Comparison of ENCODE assay signal across 8 cellular contexts in the genomic region with DNA sequence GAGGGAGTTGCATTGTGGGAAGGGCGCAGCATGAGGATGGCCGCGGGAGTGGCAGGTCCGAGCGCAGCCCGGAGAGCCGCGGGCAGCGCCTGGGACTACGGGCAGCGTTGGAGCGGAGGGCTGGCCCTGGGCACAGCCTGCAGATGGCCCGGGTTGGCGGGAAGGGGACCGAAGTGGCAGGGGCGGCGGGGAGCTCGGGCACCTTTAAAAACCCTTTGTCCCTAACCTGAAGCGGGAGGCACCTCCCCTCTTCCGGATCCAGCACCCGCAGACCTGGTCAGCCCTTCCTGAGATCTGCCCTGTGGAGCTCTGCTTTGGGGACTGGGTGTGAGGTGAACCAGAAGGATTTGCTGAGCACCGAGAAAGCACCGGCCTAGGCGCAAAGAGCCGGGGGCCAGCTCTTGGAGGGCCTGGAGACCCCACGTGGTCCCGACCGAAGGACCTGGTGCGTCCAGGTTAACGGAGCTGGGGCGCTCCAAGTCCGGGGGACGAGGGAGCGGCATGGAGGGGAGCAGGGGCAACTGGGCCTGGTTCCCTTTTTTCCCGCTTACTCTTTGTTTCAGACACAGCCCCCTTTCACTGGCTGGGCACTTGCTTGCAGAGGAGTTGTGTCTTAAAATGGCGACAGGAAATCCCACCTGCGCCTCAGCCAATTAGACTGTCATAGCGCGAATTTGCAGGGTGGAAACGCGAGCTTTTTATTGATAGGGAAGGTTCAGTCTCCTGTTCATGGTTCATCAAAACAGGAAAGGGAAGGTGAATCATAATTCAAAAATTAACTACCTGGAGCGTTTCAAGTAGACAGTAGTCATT. TPM values are rescaled to one million over a fixed set of nuclear protein-coding genes. Genes with fewer than 3 reads are reported as not detected.
A peak's percentile ranks its signal among the peaks of the same experiment; 100 is the strongest.
DNase-seq lines count a peak whose midpoint lies in the region; ATAC-seq, FAIRE-seq and TF ChIP-seq lines count a peak whose summit lies in the region.

No MANE protein-coding gene starts in this region.

- H3K9ac ChIP-seq in PC-3 (ENCODE audit: low read length) (peak overlapping the region; percentile 95), skeletal muscle satellite cell (ENCODE audit: low read depth, low read length) (peak overlapping the region; percentile 95)

- POLR2A ChIA-PET in PC-3 (lab: Charles Lee; ENCODE audit: unreplicated experiment): interaction anchor here (0.7 to 1.0 kb wide), 2 partner anchors 69 to 117 kb away, joined by 3 to 14 read pairs; no protein-coding TSS in a partner anchor

- peak; percentile 64 for FAIRE-seq in GM18507 (lab: Jason Lieb, UNC)

- H3K36me3 ChIP-seq in PC-3 (ENCODE audit: low read depth, low read length) (no peaks in the 10 kb centered on the region), skeletal muscle satellite cell (ENCODE audit: insufficient read depth, low read length) (no peaks in the 10 kb centered on the region)

- H3K4me1 ChIP-seq in PC-3 (ENCODE audit: insufficient read depth, low read length) (peaks cover 33% of the 10 kb centered on the region), skeletal muscle satellite cell (ENCODE audit: control insufficient read depth, insufficient read depth, low read length) (peaks cover 23% of the 10 kb centered on the region)

- peak overlapping the region; percentile 81 for H3K27ac ChIP-seq in PC-3 (ENCODE audit: low read length)

- H4K20me1 ChIP-seq in PC-3 (ENCODE audit: low read length): peaks cover 29% of the 10 kb centered on the region

- peak overlapping the region; percentile 67 for H2AFZ ChIP-seq in PC-3 (ENCODE audit: low read length)

- peak overlapping the region; percentile 99 for H3K4me2 ChIP-seq in PC-3 (ENCODE audit: low read length)
- peak overlapping the region; percentile 85 for H3K4me2 ChIP-seq in skeletal muscle satellite cell (ENCODE audit: low read length)

- H3F3A ChIP-seq in PC-3 (ENCODE audit: low read length, unreplicated experiment): no peaks in the 10 kb centered on the region

- intact Hi-C loops in PC-3 (cut with micrococcal nuclease): loop anchor here (2.0 to 10.0 kb wide), 6 partner anchors 62 to 745 kb away; partner anchors contain the start of gene SLC38A2
- intact Hi-C loops in left cardiac atrium (cut with DNase I): loop anchor here in 1 of 2 donors (2.0 kb wide), 1 partner anchor 59 kb away; no protein-coding TSS in a partner anchor

- no peaks in the 10 kb centered on the region for H3K27me3 ChIP-seq in PC-3 (ENCODE audit: low read length)
- H3K27me3 ChIP-seq in skeletal muscle satellite cell (ENCODE audit: control insufficient read depth, insufficient read depth, low read length): no peaks in the 10 kb centered on the region

- peak; percentile 28 for DNase-seq in GM18507 (ENCODE audit: extremely low spot score, insufficient read length, low read depth)
- peak; percentile 76 for DNase-seq in PC-3
- peak; percentile 63 for DNase-seq in activated T-helper 9 cell treated with anti-CD3 and anti-CD28 coated beads, Interleukin-2, amount 50 U/mL, for 16 hours (ENCODE audit: low read depth)
- DNase-seq in left cardiac atrium: peak; percentile 36
- no peak for DNase-seq in A172 (ENCODE audit: low spot score)
- no peak for DNase-seq in pons (ENCODE audit: low spot score)

- no peak for TF ChIP-seq CTCF in PC-3 (conservative IDR thresholded peaks at IDR 0.05; ENCODE audit: low read depth, low read length)

- peaks cover 56% of the 10 kb centered on the region for H3K79me2 ChIP-seq in PC-3 (ENCODE audit: low read length)

- CTCF ChIA-PET in PC-3 (lab: Charles Lee): interaction anchor here (0.6 to 0.7 kb wide), 2 partner anchors 96 to 145 kb away, joined by 3 read pairs; no protein-coding TSS in a partner anchor

- peak; percentile 36 for ATAC-seq in HG02852 (IDR thresholded peaks at IDR 0.05; ENCODE audit: unreplicated experiment)
- peak; percentile 32 for ATAC-seq in PC-3
- peak; percentile 48 to 67 for ATAC-seq in left cardiac atrium

- H3K9me2 ChIP-seq in PC-3 (replicated peaks; ENCODE audit: low read length): no peaks in the 10 kb centered on the region

- BruUV-seq in PC-3 (replicated peaks; lab: Mats Ljungman, UMichigan): no TSS peak

- H3K9me3 ChIP-seq in PC-3 (ENCODE audit: low read length) (no peaks in the 10 kb centered on the region), skeletal muscle satellite cell (replicated peaks; ENCODE audit: low read length) (no peaks in the 10 kb centered on the region)

- H3K4me3 ChIP-seq in PC-3 (ENCODE audit: low read length) (peak overlapping the region; percentile 85), skeletal muscle satellite cell (ENCODE audit: low read length) (peak overlapping the region; percentile 95)

RNA-seq across cellular contexts. Expression of gene SLC38A1, which starts 0.8 kb away (rescaled TPM):
- total RNA-seq in PC-3 (2014; rRNA removed): 101 and 107 TPM in 2 replicates
- 100 to 1,000 TPM in 1 of 2 donors, 10 to 100 TPM in 1; 74.6 to 172 TPM for total RNA-seq in left cardiac atrium
- total RNA-seq in skeletal muscle satellite cell (2012; rRNA removed): 30.6 and 65.1 TPM in 2 replicates
- 89.2 and 91.2 TPM in 2 replicates for total RNA-seq in A172 (2014; rRNA removed; shearing (Covaris generic))

Comparison
In these comparisons a context has a peak if more than half of its experiments do, and no peak if none do; other contexts are left out.
1. DNase-seq: peak in GM18507 (single experiment), PC-3 (single experiment), activated T-helper 9 cell treated with anti-CD3 and anti-CD28 coated beads, Interleukin-2, amount 50 U/mL, for 16 hours (single experiment) and left cardiac atrium (single experiment); none in A172 (single experiment) and pons (single experiment).
2. Peak in every context shown above with its lines, with median percentiles within 50 percentile points of each other: ATAC-seq.